ENCODE assay signal across 9 cellular contexts in the genomic region with DNA sequence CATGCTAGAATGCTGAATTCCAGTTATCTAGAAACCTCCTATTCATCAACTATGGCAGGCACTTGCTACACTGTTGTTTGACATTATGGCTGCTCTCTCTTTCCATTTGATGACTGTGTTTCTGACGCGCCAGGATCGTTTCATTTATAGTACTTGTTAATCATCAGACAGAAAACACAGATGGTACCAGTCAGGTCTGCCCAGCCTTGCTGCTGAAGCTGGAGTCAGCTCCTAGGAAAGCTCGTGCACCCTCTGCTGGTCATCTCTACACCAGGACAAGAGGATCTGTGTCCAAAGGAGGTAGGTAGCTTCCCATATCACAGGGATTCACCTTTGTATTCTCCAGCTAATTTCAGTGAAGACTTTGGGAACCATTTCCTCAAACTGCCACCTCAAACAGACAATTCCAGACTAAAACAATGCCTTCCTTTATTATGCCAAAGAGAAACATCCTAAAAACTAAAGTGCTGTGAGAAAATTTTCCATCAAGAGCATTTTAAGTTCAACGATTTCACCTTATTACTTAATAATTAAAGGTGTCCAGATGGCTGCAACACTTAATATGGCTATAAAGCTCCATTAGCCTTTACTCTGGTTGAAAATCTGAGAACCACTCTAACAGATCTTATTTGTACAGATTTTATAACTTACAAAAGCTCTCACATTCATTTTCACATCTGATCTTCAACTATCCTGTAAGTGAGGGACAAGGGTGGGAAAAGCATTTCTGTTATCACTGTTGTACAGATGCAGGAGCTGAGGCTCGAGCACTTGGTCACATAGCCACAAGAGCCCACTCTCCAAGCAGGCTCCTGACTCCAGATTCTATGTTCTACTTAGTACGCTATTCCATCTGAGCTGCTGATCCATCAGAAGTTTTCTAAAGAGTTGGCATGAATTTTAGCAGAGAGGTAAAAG. TPM values are rescaled to one million over a fixed set of nuclear protein-coding genes. Genes with fewer than 3 reads are reported as not detected.
DNase-seq lines count a peak whose midpoint lies in the region; ATAC-seq and TF ChIP-seq lines count a peak whose summit lies in the region.
"Had no signal": no experiment of that assay in that cellular context is flagged by ENCODE, and none has a peak within 500 bp of the region (broad histone marks: within the 10 kb centered on the region; RNA-seq: fewer than 3 reads in every experiment).

No MANE protein-coding gene starts in this region.

- H3K4me1 ChIP-seq in hepatocyte (ENCODE audit: insufficient read depth) (no peaks in the 10 kb centered on the region), gastrocnemius medialis (peaks cover 0 to 8% of the 10 kb centered on the region in 2 donors)
- H3K4me1 ChIP-seq: BLaER1 treated with 17β-estradiol and CSF1 and Interleukin-3, amounts not matched to agents 10 nM and 100 nM had no signal

- 39% methylated on average over 7 of the region's 7 CpGs for WGBS in hepatocyte (ENCODE audit: low lambda C conversion rate, missing lambda C conversion rate)

- no peak for TF ChIP-seq POLR2A in gastrocnemius medialis (IDR thresholded peaks at IDR 0.05)

- intact Hi-C loops in gastrocnemius medialis (cut with DNase I; ENCODE audit: low total_unique reads): loop anchor here (1.0 to 5.0 kb wide), 2 partner anchors 254 to 443 kb away; a partner anchor contains a TSS

- no peaks in the 10 kb centered on the region for H3K9me2 ChIP-seq in hepatocyte (replicated peaks; ENCODE audit: insufficient read depth)

- H3K4me3 ChIP-seq in astrocyte of the cerebellum (ENCODE audit: low read depth, low read length) (no peak overlapping the region), hepatocyte (no peak overlapping the region), gastrocnemius medialis (no peak overlapping the region)
- H3K4me3 ChIP-seq: BLaER1 treated with 17β-estradiol and CSF1 and Interleukin-3, amounts not matched to agents 10 nM and 100 nM had no signal

- H3K9me3 ChIP-seq in hepatocyte (ENCODE audit: low read depth): no peaks in the 10 kb centered on the region
- no peaks in the 10 kb centered on the region for H3K9me3 ChIP-seq in gastrocnemius medialis
- H3K9me3 ChIP-seq: BLaER1 treated with 17β-estradiol and CSF1 and Interleukin-3, amounts not matched to agents 10 nM and 100 nM had no signal

- peak; percentile 76 for ATAC-seq in HG02970 (IDR thresholded peaks at IDR 0.05; ENCODE audit: low FRiP score, unreplicated experiment)
- peak; percentile 93 to 97 for ATAC-seq in gastrocnemius medialis

- in situ Hi-C loops in astrocyte of the cerebellum (cut with HindIII; ENCODE audit: low sequenced_read_pairs): loop anchor here (25.0 kb wide), 1 partner anchor 454 kb away; no protein-coding TSS in a partner anchor
- in situ Hi-C loops in gastrocnemius medialis (cut with MboI; ENCODE audit: low sequenced_read_pairs in 4 of 4): loop anchor here (5.0 to 25.0 kb wide), 3 partner anchors 254 to 449 kb away; a partner anchor contains a TSS

- H4K20me1 ChIP-seq in hepatocyte (ENCODE audit: insufficient read depth, poor library complexity, severe bottlenecking): no peaks in the 10 kb centered on the region

- H3K27ac ChIP-seq in hepatocyte (peak overlapping the region; percentile 42), gastrocnemius medialis (peak overlapping the region in 1 of 4 donors; percentile 1)
- H3K27ac ChIP-seq: BLaER1 treated with 17β-estradiol and CSF1 and Interleukin-3, amounts not matched to agents 10 nM and 100 nM had no signal

- TF ChIP-seq CTCF in astrocyte of the cerebellum (IDR thresholded peaks at IDR 0.05; ENCODE audit: low read depth, low read length, missing control alignments): peak; percentile 92
- peak; percentile 87 for TF ChIP-seq CTCF in hepatocyte (IDR thresholded peaks at IDR 0.05; ENCODE audit: poor library complexity)
- peak; percentile 61 to 78 (median 66) for TF ChIP-seq CTCF in gastrocnemius medialis (IDR thresholded peaks at IDR 0.05 in 4 of 5, conservative IDR thresholded peaks at IDR 0.05 in 1 of 5)

- peak overlapping the region; percentile 58 for H3K4me2 ChIP-seq in hepatocyte
- H3K4me2 ChIP-seq: BLaER1 treated with 17β-estradiol and CSF1 and Interleukin-3, amounts not matched to agents 10 nM and 100 nM had no signal

- peak overlapping the region; percentile 24 for H2AFZ ChIP-seq in hepatocyte

- H3K36me3 ChIP-seq in hepatocyte (replicated peaks; ENCODE audit: insufficient read depth, low read depth) (no peaks in the 10 kb centered on the region), gastrocnemius medialis (no peaks in the 10 kb centered on the region)

- peak; percentile 75 for DNase-seq in SIG-M5 treated with dmso at 0.1 percent for 504 hours (lab: John Stamatoyannopoulos, UW; ENCODE audit: unreplicated experiment)
- DNase-seq in SIG-M5 (lab: John Stamatoyannopoulos, UW): no peak
- DNase-seq in NCI-H2029 (lab: John Stamatoyannopoulos, UW): peak; percentile 94
- peak; percentile 62 for DNase-seq in T-helper 9 cell
- peak; percentile 92 for DNase-seq in astrocyte of the cerebellum (ENCODE audit: low read depth)
- DNase-seq in hepatocyte (ENCODE audit: low spot score): peak; percentile 95
- DNase-seq in gastrocnemius medialis: peak; percentile 64 to 78

- peaks cover 23% of the 10 kb centered on the region for H3K79me2 ChIP-seq in hepatocyte

- H3K27me3 ChIP-seq in hepatocyte (no peaks in the 10 kb centered on the region), gastrocnemius medialis (no peaks in the 10 kb centered on the region)
- H3K27me3 ChIP-seq: BLaER1 treated with 17β-estradiol and CSF1 and Interleukin-3, amounts not matched to agents 10 nM and 100 nM had no signal

RNA-seq across cellular contexts. Expression of a gene that starts 17.5 kb away (rescaled TPM):
- 30.5 and 31.9 TPM in 2 replicates for total RNA-seq in hepatocyte
- 15.2 and 16.8 TPM in 2 replicates for polyA plus RNA-seq in hepatocyte
- total RNA-seq in gastrocnemius medialis: 10 to 100 TPM; 10.3 to 22.0 (median 11.0) TPM

RNA-seq across cellular contexts. Expression of a gene that starts 17.8 kb away (rescaled TPM):
- total RNA-seq in hepatocyte: 12.0 and 14.2 TPM in 2 replicates
- polyA plus RNA-seq in hepatocyte: 2.7 and 6.1 TPM in 2 replicates
- 10 to 100 TPM in 1 of 4 donors, 1 to 10 TPM in 3; 5.2 to 22.8 (median 8.9) TPM for total RNA-seq in gastrocnemius medialis
